9 cellular contexts compared by ENCODE assay signal in the genomic region with DNA sequence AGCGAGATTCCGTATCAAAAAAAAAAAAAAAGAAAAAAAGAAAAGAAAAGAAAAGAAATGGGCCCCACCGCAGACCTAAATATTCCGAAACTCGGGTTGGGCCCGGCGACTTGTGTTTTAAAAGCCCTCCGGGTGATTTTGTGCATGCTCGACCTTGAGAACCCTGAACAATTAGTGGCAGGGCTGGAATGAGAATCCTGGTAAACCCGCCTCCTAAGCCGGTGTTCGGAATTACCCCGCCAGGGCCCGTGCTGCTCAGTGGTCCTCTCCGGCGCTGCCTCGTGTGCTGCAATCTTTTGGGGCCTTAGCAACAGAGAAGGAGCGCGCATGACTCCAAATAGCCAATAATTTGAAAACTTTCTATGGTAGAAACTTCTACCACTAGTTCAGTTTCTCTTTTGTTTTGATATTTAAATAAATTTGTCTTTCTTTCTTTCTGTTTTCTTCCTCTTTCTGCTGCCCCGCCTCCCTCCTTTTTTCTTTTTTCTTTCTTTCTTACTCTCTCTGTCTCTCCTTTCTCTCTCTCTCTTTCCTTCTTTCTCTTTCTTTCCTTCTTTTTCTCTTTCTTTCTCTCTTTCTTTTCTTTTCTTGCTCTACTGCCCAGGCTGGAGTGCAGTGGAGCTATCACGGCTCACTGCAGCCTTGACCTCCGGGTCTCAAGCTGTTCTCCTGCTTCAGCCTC. TPM values are rescaled to one million over a fixed set of nuclear protein-coding genes. Genes with fewer than 3 reads are reported as not detected.
DNase-seq lines count a peak whose midpoint lies in the region; ATAC-seq and TF ChIP-seq lines count a peak whose summit lies in the region.
"Had no signal": no experiment of that assay in that cellular context is flagged by ENCODE, and none has a peak within 500 bp of the region (broad histone marks: within the 10 kb centered on the region; RNA-seq: fewer than 3 reads in every experiment).

No MANE protein-coding gene starts in this region.

- no peaks in the 10 kb centered on the region for H3K36me3 Mint-ChIP-seq in activated T-helper 17 cell treated with anti-CD3 and anti-CD28 coated beads, Interleukin-2, amount 50 U/mL, for 72 hours (ENCODE audit: low read depth)

- H3K4me1 Mint-ChIP-seq in activated T-helper 17 cell treated with anti-CD3 and anti-CD28 coated beads, Interleukin-2, amount 50 U/mL, for 72 hours: peaks cover 49% of the 10 kb centered on the region

- no peaks in the 10 kb centered on the region for H3K9me3 Mint-ChIP-seq in activated T-helper 17 cell treated with anti-CD3 and anti-CD28 coated beads, Interleukin-2, amount 50 U/mL, for 72 hours

- DNase-seq in NCI-H1417 (lab: John Stamatoyannopoulos, UW) (peak in 2 of 3 experiments; percentile 15 to 41), NCI-H1417 treated with DMSO at 0.1 percent for 48 hours (lab: John Stamatoyannopoulos, UW) (no peak), thoracic aorta (ENCODE audit: low spot score) (no peak), uterus (no peak)

- H3K9me3 ChIP-seq in iPS-18c (ENCODE audit: control insufficient read depth, insufficient read depth, low read length): no peaks in the 10 kb centered on the region
- no peaks in the 10 kb centered on the region for H3K9me3 ChIP-seq in thoracic aorta
- H3K9me3 ChIP-seq in uterus: no peaks in the 10 kb centered on the region
- H3K9me3 ChIP-seq: A549 had no signal

- intact Hi-C loops in uterus (cut with DNase I; ENCODE audit: low total_unique reads): no loop called here

- no peaks in the 10 kb centered on the region for H3K27me3 Mint-ChIP-seq in activated T-helper 17 cell treated with anti-CD3 and anti-CD28 coated beads, Interleukin-2, amount 50 U/mL, for 72 hours

- H3K4me3 ChIP-seq in iPS-18c (ENCODE audit: insufficient read depth, low read depth, low read length) (peak overlapping the region; percentile 87; the same call in 1 of the 2 replicates), thoracic aorta (peak overlapping the region; percentile 86), uterus (no peak overlapping the region)

- H3K27ac Mint-ChIP-seq in activated T-helper 17 cell treated with anti-CD3 and anti-CD28 coated beads, Interleukin-2, amount 50 U/mL, for 72 hours: peak overlapping the region; percentile 55

- H3K4me3 Mint-ChIP-seq in activated T-helper 17 cell treated with anti-CD3 and anti-CD28 coated beads, Interleukin-2, amount 50 U/mL, for 72 hours: peak overlapping the region; percentile 84

- no peak overlapping the region for H3K27ac ChIP-seq in thoracic aorta
- no peak overlapping the region for H3K27ac ChIP-seq in uterus

- H3K4me1 ChIP-seq in thoracic aorta (ENCODE audit: control insufficient read depth in 1 of 2, low read depth in 2 of 2): peaks cover 4 to 20% of the 10 kb centered on the region in 2 donors
- H3K4me1 ChIP-seq in uterus: no peaks in the 10 kb centered on the region

- no peaks in the 10 kb centered on the region for H3K36me3 ChIP-seq in thoracic aorta
- H3K36me3 ChIP-seq in uterus: no peaks in the 10 kb centered on the region

- ATAC-seq in HG02885 (IDR thresholded peaks at IDR 0.05; ENCODE audit: poor library complexity, unreplicated experiment): peak; percentile 31
- no peak for ATAC-seq in activated T-helper 17 cell treated with anti-CD3 and anti-CD28 coated beads, Interleukin-2, amount 50 U/mL, for 72 hours (replicated peaks)
- no peak for ATAC-seq in thoracic aorta (ENCODE audit: insufficient number of reproducible peaks, low FRiP score, low read depth)
- ATAC-seq in GM21447 (IDR thresholded peaks at IDR 0.05; ENCODE audit: unreplicated experiment): no peak

- TF ChIP-seq CTCF in thoracic aorta (IDR thresholded peaks at IDR 0.05): no peak
- TF ChIP-seq CTCF in uterus (IDR thresholded peaks at IDR 0.05): no peak

- H3K27me3 ChIP-seq in thoracic aorta (replicated peaks; ENCODE audit: insufficient read depth) (no peaks in the 10 kb centered on the region), uterus (peaks cover 9 to 10% of the 10 kb centered on the region in 2 donors)

- no peak for TF ChIP-seq POLR2A in uterus (IDR thresholded peaks at IDR 0.05)

RNA-seq across cellular contexts. Expression of gene GALNT6, which starts 1.5 kb away (rescaled TPM):
- 1 to 10 TPM; 6.2 to 7.2 TPM for total RNA-seq in activated T-helper 17 cell treated with anti-CD3 and anti-CD28 coated beads, Interleukin-2, amount 50 U/mL, for 72 hours
- total RNA-seq in thoracic aorta: 10 to 100 TPM in 1 of 2 donors, 1 to 10 TPM in 1; 9.9 to 11.5 TPM
- 1 to 10 TPM in 1 of 4 donors, under 1 TPM in 2, not detected in 1; under 0.01 to 1.3 (median 0.76) TPM for total RNA-seq in uterus

RNA-seq across cellular contexts. Expression of gene SLC4A8, which starts 31.9 kb away (rescaled TPM):
- 1 to 10 TPM; 2.2 to 8.0 TPM for total RNA-seq in activated T-helper 17 cell treated with anti-CD3 and anti-CD28 coated beads, Interleukin-2, amount 50 U/mL, for 72 hours
- total RNA-seq in thoracic aorta: 1 to 10 TPM; 2.8 to 7.1 TPM
- total RNA-seq in uterus: 1 to 10 TPM in 2 of 4 donors, under 1 TPM in 1, not detected in 1; under 0.01 to 8.0 (median 1.3) TPM

RNA-seq across cellular contexts. Expression of gene CELA1, which starts 46.2 kb away (rescaled TPM):
- not detected for total RNA-seq in activated T-helper 17 cell treated with anti-CD3 and anti-CD28 coated beads, Interleukin-2, amount 50 U/mL, for 72 hours
- total RNA-seq in thoracic aorta: not detected
- not detected for total RNA-seq in uterus

Comparison
In these comparisons a context has a peak if more than half of its experiments do, and no peak if none do; other contexts are left out.
1. DNase-seq: peak in NCI-H1417 (2 of 3); none in NCI-H1417 treated with DMSO at 0.1 percent for 48 hours (single experiment), thoracic aorta (single experiment) and uterus (0 of 2).
2. H3K4me3 ChIP-seq: peak in iPS-18c (single experiment) and thoracic aorta (single experiment); none in uterus (0 of 2).